In genomic region chr7:142017451-142017850, GRCh38 we compare ENCODE assay signal across 32 cellular contexts. TPM values are rescaled to one million over a fixed set of nuclear protein-coding genes. Genes with fewer than 3 reads are reported as not detected.
"Had no signal": no experiment of that assay in that cellular context is flagged by ENCODE, and none has a peak within 500 bp of the region (broad histone marks: within the 10 kb centered on the region; RNA-seq: fewer than 3 reads in every experiment).

No MANE protein-coding gene starts in this region.

- H3K27ac Mint-ChIP-seq: stimulated activated effector memory CD8-positive, alpha-beta T cell treated with anti-CD3 and anti-CD28 coated beads, Interleukin-12 subunit alpha, Interleukin-12 subunit beta, amount 100 ng/mL, for 72 hours; stimulated activated memory B cell treated with anti-CD40 and anti-IgM and Interleukin-4, amounts not matched to agents 10 μg/mL and 1 μg/mL and 100 μg/mL, for 72 hours; stimulated activated naive B cell treated with anti-CD40 and anti-IgM and Interleukin-4, amounts not matched to agents 10 μg/mL and 1 μg/mL and 100 μg/mL, for 72 hours; stimulated activated naive CD8-positive, alpha-beta T cell treated with anti-CD3 and anti-CD28 coated beads, Interleukin-15, Interleukin-2, amounts not matched to agents 100 ng/mL and 50 ng/mL, for 24 hours; type B pancreatic cell had no signal

- H3K9me3 ChIP-seq: stomach, suprapubic skin, testis, thoracic aorta, thyroid gland, tibial artery, tibial nerve, transverse colon, upper lobe of left lung, upper lobe of right lung, uterus, vagina had no signal

- DNase-seq: stimulated activated CD4-positive, alpha-beta T cell treated with anti-CD3 and anti-CD28 coated beads, Interleukin-2, amount 100 ng/mL, for 48 hours; stimulated activated CD4-positive, alpha-beta T cell treated with anti-CD3 and anti-CD28 coated beads, Interleukin-4, amount 100 ng/mL, for 1 hour; stimulated activated CD4-positive, alpha-beta T cell treated with anti-CD3 and anti-CD28 coated beads, Interleukin-4, amount 100 ng/mL, for 24 hours; stimulated activated CD4-positive, alpha-beta T cell treated with anti-CD3 and anti-CD28 coated beads, Interleukin-4, amount 100 ng/mL, for 4 hours; stimulated activated CD8-positive, alpha-beta memory T cell treated with anti-CD3 and anti-CD28 coated beads, Interleukin-4, amount 100 ng/mL, for 48 hours; stimulated activated naive B cell treated with anti-CD40 and anti-IgM and Interleukin-4, amounts not matched to agents 10 μg/mL and 1 μg/mL and 100 μg/mL, for 72 hours; stimulated activated naive CD4-positive, alpha-beta T cell; stimulated activated naive CD4-positive, alpha-beta T cell treated with Interleukin-2 at 50 U/mL for 16 hours; stimulated activated naive CD8-positive, alpha-beta T cell treated with anti-CD3 and anti-CD28 coated beads, Interleukin-15, amount 100 ng/mL, for 72 hours; stimulated activated naive CD8-positive, alpha-beta T cell treated with anti-CD3 and anti-CD28 coated beads, Interleukin-15, Interleukin-2, amounts not matched to agents 100 U/mL and 50 U/mL, for 24 hours; stomach; substantia nigra; testis; thyroid gland; tibial artery; transverse colon; trophoblast cell; upper lobe of left lung; upper lobe of right lung; uterus had no signal

- H3K27ac ChIP-seq: stomach, suprapubic skin, testis, thoracic aorta, thyroid gland, tibial artery, tibial nerve, transverse colon, upper lobe of left lung, upper lobe of right lung, uterus, vagina had no signal

- H3K4me3 ChIP-seq: stomach, suprapubic skin, testis, thoracic aorta, thyroid gland, tibial artery, tibial nerve, transverse colon, upper lobe of left lung, upper lobe of right lung, uterus, vagina had no signal

- H3K27me3 ChIP-seq: stomach, suprapubic skin, testis, thyroid gland, tibial artery, tibial nerve, transverse colon, upper lobe of left lung, upper lobe of right lung, uterus, vagina had no signal

- H3K9me3 Mint-ChIP-seq: stimulated activated effector memory CD8-positive, alpha-beta T cell treated with anti-CD3 and anti-CD28 coated beads, Interleukin-12 subunit alpha, Interleukin-12 subunit beta, amount 100 ng/mL, for 72 hours; stimulated activated memory B cell treated with anti-CD40 and anti-IgM and Interleukin-4, amounts not matched to agents 10 μg/mL and 1 μg/mL and 100 μg/mL, for 72 hours; stimulated activated naive B cell treated with anti-CD40 and anti-IgM and Interleukin-4, amounts not matched to agents 10 μg/mL and 1 μg/mL and 100 μg/mL, for 72 hours; stimulated activated naive CD8-positive, alpha-beta T cell treated with anti-CD3 and anti-CD28 coated beads, Interleukin-15, amount 100 ng/mL, for 72 hours; stimulated activated naive CD8-positive, alpha-beta T cell treated with anti-CD3 and anti-CD28 coated beads, Interleukin-15, Interleukin-2, amounts not matched to agents 100 ng/mL and 50 ng/mL, for 24 hours; type B pancreatic cell had no signal

- H3K27me3 Mint-ChIP-seq: stimulated activated memory B cell treated with anti-CD40 and anti-IgM and Interleukin-4, amounts not matched to agents 10 μg/mL and 1 μg/mL and 100 μg/mL, for 72 hours; stimulated activated naive B cell treated with anti-CD40 and anti-IgM and Interleukin-4, amounts not matched to agents 10 μg/mL and 1 μg/mL and 100 μg/mL, for 72 hours; type B pancreatic cell had no signal

- ATAC-seq: stimulated activated effector memory CD8-positive, alpha-beta T cell treated with anti-CD3 and anti-CD28 coated beads, Interleukin-12 subunit alpha, Interleukin-12 subunit beta, amount 100 ng/mL, for 72 hours; stimulated activated memory B cell treated with anti-CD40 and anti-IgM and Interleukin-4, amounts not matched to agents 10 μg/mL and 1 μg/mL and 100 μg/mL, for 72 hours; stimulated activated naive B cell treated with anti-CD40 and anti-IgM and Interleukin-4, amounts not matched to agents 10 μg/mL and 1 μg/mL and 100 μg/mL, for 72 hours; stimulated activated naive CD8-positive, alpha-beta T cell treated with anti-CD3 and anti-CD28 coated beads, Interleukin-15, amount 100 ng/mL, for 72 hours; stimulated activated naive CD8-positive, alpha-beta T cell treated with anti-CD3 and anti-CD28 coated beads, Interleukin-15, Interleukin-2, amounts not matched to agents 100 U/mL and 50 U/mL, for 24 hours; upper lobe of right lung had no signal

- H3K4me1 Mint-ChIP-seq: stimulated activated effector memory CD8-positive, alpha-beta T cell treated with anti-CD3 and anti-CD28 coated beads, Interleukin-12 subunit alpha, Interleukin-12 subunit beta, amount 100 ng/mL, for 72 hours; stimulated activated memory B cell treated with anti-CD40 and anti-IgM and Interleukin-4, amounts not matched to agents 10 μg/mL and 1 μg/mL and 100 μg/mL, for 72 hours; stimulated activated naive B cell treated with anti-CD40 and anti-IgM and Interleukin-4, amounts not matched to agents 10 μg/mL and 1 μg/mL and 100 μg/mL, for 72 hours; stimulated activated naive CD8-positive, alpha-beta T cell treated with anti-CD3 and anti-CD28 coated beads, Interleukin-15, amount 100 ng/mL, for 72 hours had no signal

- H3K36me3 ChIP-seq: stomach, suprapubic skin, thoracic aorta, thyroid gland, tibial artery, tibial nerve, transverse colon, upper lobe of left lung, upper lobe of right lung, uterus, vagina had no signal

- H3K36me3 Mint-ChIP-seq: stimulated activated effector memory CD8-positive, alpha-beta T cell treated with anti-CD3 and anti-CD28 coated beads, Interleukin-12 subunit alpha, Interleukin-12 subunit beta, amount 100 ng/mL, for 72 hours; stimulated activated memory B cell treated with anti-CD40 and anti-IgM and Interleukin-4, amounts not matched to agents 10 μg/mL and 1 μg/mL and 100 μg/mL, for 72 hours; stimulated activated naive B cell treated with anti-CD40 and anti-IgM and Interleukin-4, amounts not matched to agents 10 μg/mL and 1 μg/mL and 100 μg/mL, for 72 hours; type B pancreatic cell had no signal

- H3K4me1 ChIP-seq: stomach, suprapubic skin, testis, thyroid gland, tibial artery, tibial nerve, transverse colon, upper lobe of left lung, upper lobe of right lung, uterus, vagina had no signal

- H3K4me3 Mint-ChIP-seq: stimulated activated effector memory CD8-positive, alpha-beta T cell treated with anti-CD3 and anti-CD28 coated beads, Interleukin-12 subunit alpha, Interleukin-12 subunit beta, amount 100 ng/mL, for 72 hours; stimulated activated memory B cell treated with anti-CD40 and anti-IgM and Interleukin-4, amounts not matched to agents 10 μg/mL and 1 μg/mL and 100 μg/mL, for 72 hours; stimulated activated naive B cell treated with anti-CD40 and anti-IgM and Interleukin-4, amounts not matched to agents 10 μg/mL and 1 μg/mL and 100 μg/mL, for 72 hours; stimulated activated naive CD8-positive, alpha-beta T cell treated with anti-CD3 and anti-CD28 coated beads, Interleukin-15, amount 100 ng/mL, for 72 hours; stimulated activated naive CD8-positive, alpha-beta T cell treated with anti-CD3 and anti-CD28 coated beads, Interleukin-15, Interleukin-2, amounts not matched to agents 100 ng/mL and 50 ng/mL, for 24 hours; type B pancreatic cell had no signal

RNA-seq across cellular contexts. Expression of gene TAS2R38, which starts 43.9 kb away (rescaled TPM):
- total RNA-seq: stomach, subcutaneous adipose tissue, suprapubic skin, temporal lobe, testis, thoracic aorta, thyroid gland, tibial nerve, transverse colon, upper lobe of left lung, upper lobe of right lung, ureter, urinary bladder, uterus, vagina had no signal
- polyA plus RNA-seq: stomach, urinary bladder had no signal
